In the genomic region with DNA sequence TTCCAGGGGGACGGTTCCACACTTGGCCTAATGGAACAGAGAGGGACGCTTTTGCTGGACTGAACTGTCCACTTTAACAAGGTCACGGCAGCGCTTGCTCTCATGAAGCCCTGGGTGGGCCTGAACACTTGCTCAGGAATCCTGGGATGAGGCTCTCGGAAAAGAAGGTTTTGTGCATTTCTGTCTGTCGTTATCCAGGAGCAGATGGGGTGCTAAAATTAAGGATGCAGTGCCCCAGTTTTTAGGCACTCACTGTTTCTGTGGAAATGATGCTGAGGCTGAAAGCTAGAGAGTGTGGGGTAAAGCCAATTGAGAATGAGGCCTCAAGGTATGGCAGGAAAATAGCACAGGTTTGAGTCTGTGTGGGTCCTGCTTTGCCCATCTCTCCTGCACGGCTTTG, we compare ENCODE assay signal across 18 cellular contexts.
DNase-seq lines count a peak whose midpoint lies in the region; TF ChIP-seq lines count a peak whose summit lies in the region.
"Had no signal": no experiment of that assay in that cellular context is flagged by ENCODE, and none has a peak within 500 bp of the region (broad histone marks: within the 10 kb centered on the region; RNA-seq: fewer than 3 reads in every experiment).

No MANE protein-coding gene starts in this region.

- peaks cover 4% of the 10 kb centered on the region for H3K4me1 Mint-ChIP-seq in activated CD4-positive, alpha-beta T cell treated with anti-CD3 and anti-CD28 coated beads, Interleukin-2, amount 10 ng/mL, durations not matched to agents 24 days and 14 days
- no peaks in the 10 kb centered on the region for H3K4me1 Mint-ChIP-seq in neural progenitor cell
- H3K4me1 Mint-ChIP-seq: CD14-positive monocyte had no signal

- no peaks in the 10 kb centered on the region for H3K27me3 Mint-ChIP-seq in activated CD4-positive, alpha-beta T cell treated with anti-CD3 and anti-CD28 coated beads, Interleukin-2, amount 10 ng/mL, durations not matched to agents 24 days and 14 days
- peaks cover 5% of the 10 kb centered on the region for H3K27me3 Mint-ChIP-seq in neural progenitor cell (ENCODE audit: insufficient read depth, low read depth)
- H3K27me3 Mint-ChIP-seq: CD4-positive, alpha-beta memory T cell had no signal

- H3K4me3 Mint-ChIP-seq in activated CD4-positive, alpha-beta T cell treated with anti-CD3 and anti-CD28 coated beads, Interleukin-2, amount 10 ng/mL, durations not matched to agents 24 days and 14 days: no peak overlapping the region
- no peak overlapping the region for H3K4me3 Mint-ChIP-seq in neural progenitor cell
- H3K4me3 Mint-ChIP-seq: CD14-positive monocyte; CD4-positive, alpha-beta memory T cell; GM23338 had no signal

- DNase-seq in Ammon's horn (ENCODE audit: low spot score) (peak; percentile 52), cerebellar nuclear complex (lab: John Stamatoyannopoulos, UW) (peak; percentile 71 to 86), hepatocyte (ENCODE audit: low spot score) (no peak), superior temporal gyrus (ENCODE audit: extremely low spot score) (peak; percentile 59), neural progenitor cell (ENCODE audit: low spot score) (no peak), SKM-1 (lab: John Stamatoyannopoulos, UW; ENCODE audit: unreplicated experiment) (no peak)
- no peak for DNase-seq in activated CD4-positive, alpha-beta T cell treated with anti-CD3 and anti-CD28 coated beads, Interleukin-2, amount 10 ng/mL, durations not matched to agents 24 days and 14 days
- DNase-seq: AML-193; CD4-positive, alpha-beta memory T cell; DMS153; DMS79; GF-D8; H7 had no signal

- H4K20me1 ChIP-seq in hepatocyte (ENCODE audit: insufficient read depth, poor library complexity, severe bottlenecking) (no peaks in the 10 kb centered on the region), neural progenitor cell (ENCODE audit: low read depth) (no peaks in the 10 kb centered on the region)
- H4K20me1 ChIP-seq: BLaER1 had no signal

- H3K36me3 ChIP-seq in hepatocyte (replicated peaks; ENCODE audit: insufficient read depth, low read depth) (no peaks in the 10 kb centered on the region), neural progenitor cell (no peaks in the 10 kb centered on the region)
- H3K36me3 ChIP-seq: BLaER1 had no signal

- no peaks in the 10 kb centered on the region for H3K27me3 ChIP-seq in hepatocyte
- no peaks in the 10 kb centered on the region for H3K27me3 ChIP-seq in neural progenitor cell
- H3K27me3 ChIP-seq: BLaER1 had no signal

- H3K27ac Mint-ChIP-seq in activated CD4-positive, alpha-beta T cell treated with anti-CD3 and anti-CD28 coated beads, Interleukin-2, amount 10 ng/mL, durations not matched to agents 24 days and 14 days: no peak overlapping the region
- H3K27ac Mint-ChIP-seq in neural progenitor cell: no peak overlapping the region
- H3K27ac Mint-ChIP-seq: CD14-positive monocyte; CD4-positive, alpha-beta memory T cell; GM23338 had no signal

- H3K36me3 Mint-ChIP-seq in activated CD4-positive, alpha-beta T cell treated with anti-CD3 and anti-CD28 coated beads, Interleukin-2, amount 10 ng/mL, durations not matched to agents 24 days and 14 days (ENCODE audit: low read depth): no peaks in the 10 kb centered on the region
- H3K36me3 Mint-ChIP-seq in neural progenitor cell: no peaks in the 10 kb centered on the region
- H3K36me3 Mint-ChIP-seq: CD14-positive monocyte; CD4-positive, alpha-beta memory T cell had no signal

- H3K4me2 ChIP-seq in hepatocyte (no peak overlapping the region), neural progenitor cell (no peak overlapping the region)
- H3K4me2 ChIP-seq: A549, BLaER1, GM23338 had no signal

- 96% methylated on average over 7 of the region's 7 CpGs for whole genome bisulfite sequencing in hepatocyte (ENCODE audit: low lambda C conversion rate, missing lambda C conversion rate)

- intact Hi-C loops in activated CD4-positive, alpha-beta T cell treated with anti-CD3 and anti-CD28 coated beads, Interleukin-2, amount 10 ng/mL, durations not matched to agents 24 days and 14 days (cut with micrococcal nuclease): no loop called here

- H3K4me1 ChIP-seq in hepatocyte (ENCODE audit: insufficient read depth) (peaks cover 26% of the 10 kb centered on the region), neural progenitor cell (no peaks in the 10 kb centered on the region)
- H3K4me1 ChIP-seq: A549 had no signal

- H3K9ac ChIP-seq in neural progenitor cell: no peak overlapping the region
- H3K9ac ChIP-seq: BLaER1 had no signal

- H3K9me3 Mint-ChIP-seq in activated CD4-positive, alpha-beta T cell treated with anti-CD3 and anti-CD28 coated beads, Interleukin-2, amount 10 ng/mL, durations not matched to agents 24 days and 14 days: no peaks in the 10 kb centered on the region
- no peaks in the 10 kb centered on the region for H3K9me3 Mint-ChIP-seq in neural progenitor cell

- no peak overlapping the region for H3K4me3 ChIP-seq in hepatocyte
- H3K4me3 ChIP-seq in neural progenitor cell: no peak overlapping the region
- H3K4me3 ChIP-seq: A549, BLaER1, GM23338 had no signal

- H2AFZ ChIP-seq in hepatocyte: no peak overlapping the region
- H2AFZ ChIP-seq in neural progenitor cell (replicated peaks): no peak overlapping the region
- H2AFZ ChIP-seq: GM23338 had no signal

- H3K9me3 ChIP-seq in hepatocyte (ENCODE audit: low read depth): no peaks in the 10 kb centered on the region
- H3K9me3 ChIP-seq in neural progenitor cell (ENCODE audit: low read depth): no peaks in the 10 kb centered on the region
- H3K9me3 ChIP-seq: A549, BLaER1 had no signal

- TF ChIP-seq CTCF in hepatocyte (IDR thresholded peaks at IDR 0.05; ENCODE audit: poor library complexity) (no peak), neural progenitor cell (IDR thresholded peaks at IDR 0.05) (no peak)

- H3K27ac ChIP-seq in hepatocyte (peak overlapping the region; percentile 86), neural progenitor cell (no peak overlapping the region)
- H3K27ac ChIP-seq: 22Rv1, A549, BLaER1 had no signal

- H3F3A ChIP-seq in neural progenitor cell (ENCODE audit: low read depth): no peaks in the 10 kb centered on the region

- H3K79me2 ChIP-seq in hepatocyte: peaks cover 4% of the 10 kb centered on the region
- H3K79me2 ChIP-seq in neural progenitor cell (ENCODE audit: low read depth): no peaks in the 10 kb centered on the region

- no peaks in the 10 kb centered on the region for H3K9me2 ChIP-seq in hepatocyte (replicated peaks; ENCODE audit: insufficient read depth)

Comparison
In these comparisons a context has a peak if more than half of its experiments do, and no peak if none do; other contexts are left out.
1. DNase-seq: peak in Ammon's horn (single experiment), cerebellar nuclear complex (2 of 2) and superior temporal gyrus (single experiment); none in hepatocyte (single experiment), activated CD4-positive, alpha-beta T cell treated with anti-CD3 and anti-CD28 coated beads, Interleukin-2, amount 10 ng/mL, durations not matched to agents 24 days and 14 days (single experiment), neural progenitor cell (single experiment) and SKM-1 (single experiment).